Comparison of ENCODE assay signal across 9 cellular contexts in genomic region chr2:158179660-158180059, GRCh38.
DNase-seq lines count a peak whose midpoint lies in the region; ATAC-seq and TF ChIP-seq lines count a peak whose summit lies in the region.
"Had no signal": no experiment of that assay in that cellular context is flagged by ENCODE, and none has a peak within 500 bp of the region (broad histone marks: within the 10 kb centered on the region; RNA-seq: fewer than 3 reads in every experiment).

No MANE protein-coding gene starts in this region.

- H3K27me3 ChIP-seq in heart left ventricle (no peaks in the 10 kb centered on the region), uterus (no peaks in the 10 kb centered on the region)

- intact Hi-C loops in heart left ventricle (cut with DNase I) = loop anchor here (1.0 to 10.0 kb wide), 10 partner anchors 145 to 588 kb away; partner anchors contain the start of genes CCDC148 (in 6 of the 10) and PKP4 (in 6 of the 10)
- intact Hi-C loops in Right ventricle myocardium inferior (cut with DNase I) = loop anchor here (2.0 to 10.0 kb wide), 3 partner anchors 145 to 575 kb away; partner anchors contain the start of genes CCDC148 and PKP4
- intact Hi-C loops in uterus (cut with DNase I; ENCODE audit: low total_unique reads) = no loop called here

- no peaks in the 10 kb centered on the region for H3K9me3 ChIP-seq in heart left ventricle
- no peaks in the 10 kb centered on the region for H3K9me3 ChIP-seq in uterus

- H3K36me3 ChIP-seq in heart left ventricle (no peaks in the 10 kb centered on the region), uterus (no peaks in the 10 kb centered on the region)

- no peak overlapping the region for H3K27ac ChIP-seq in heart left ventricle
- no peak overlapping the region for H3K27ac ChIP-seq in uterus

- DNase-seq in heart left ventricle (no peak), Right ventricle myocardium inferior (ENCODE audit: missing footprints) (no peak), NCI-H524 (lab: John Stamatoyannopoulos, UW) (peak; percentile 21 to 78), fibroblast of mammary gland (ENCODE audit: low read depth) (peak; percentile 30), uterus (no peak)
- DNase-seq in activated CD8-positive, alpha-beta memory T cell treated with anti-CD3 and anti-CD28 coated beads, Interleukin-2, amount 50 U/mL, for 48 hours = no peak
- DNase-seq in NK-92 treated with Interleukin-12 subunit alpha and Interleukin-12 subunit beta, amount 100 ng/mL, for 24 hours (lab: John Stamatoyannopoulos, UW) = no peak
- DNase-seq: activated naive CD8-positive, alpha-beta T cell treated with anti-CD3 and anti-CD28 coated beads, Interleukin-2, amount 10 ng/mL, durations not matched to agents 7 days and 5 days had no signal

- WGBS in heart left ventricle, 4 donors = 7 to 9% (median 8%) methylated on average over 2 of the region's 2 CpGs

- ATAC-seq in heart left ventricle = peak in 2 of 4 donors; percentile 27 to 60
- no peak for ATAC-seq in Right ventricle myocardium inferior
- no peak for ATAC-seq in GM21447 (IDR thresholded peaks at IDR 0.05; ENCODE audit: unreplicated experiment)

- H3K4me3 ChIP-seq in heart left ventricle (no peak overlapping the region), fibroblast of mammary gland (ENCODE audit: control insufficient read depth, low read depth, low read length) (no peak overlapping the region), uterus (no peak overlapping the region)

- TF ChIP-seq CTCF in heart left ventricle (IDR thresholded peaks at IDR 0.05) = peak in 11 of 12 donors; percentile 21 to 67 (median 44)
- TF ChIP-seq CTCF in fibroblast of mammary gland (conservative IDR thresholded peaks at IDR 0.05; ENCODE audit: control insufficient read depth, insufficient read depth, low read depth, low read length) = peak; percentile 35
- TF ChIP-seq CTCF in uterus (IDR thresholded peaks at IDR 0.05) = peak in 2 of 4 experiments; percentile 8 to 13

- TF ChIP-seq POLR2A in heart left ventricle (IDR thresholded peaks at IDR 0.05) = no peak
- TF ChIP-seq POLR2A in uterus (IDR thresholded peaks at IDR 0.05) = no peak

- H3K4me1 ChIP-seq in heart left ventricle (peaks cover 0 to 7% (median 0%) of the 10 kb centered on the region in 12 donors), uterus (no peaks in the 10 kb centered on the region)

Comparison
In these comparisons a context has a peak if more than half of its experiments do, and no peak if none do; other contexts are left out.
1. DNase-seq: peak in NCI-H524 (2 of 2) and fibroblast of mammary gland (single experiment); none in heart left ventricle (0 of 5), Right ventricle myocardium inferior (single experiment), uterus (0 of 2), activated CD8-positive, alpha-beta memory T cell treated with anti-CD3 and anti-CD28 coated beads, Interleukin-2, amount 50 U/mL, for 48 hours (single experiment) and NK-92 treated with Interleukin-12 subunit alpha and Interleukin-12 subunit beta, amount 100 ng/mL, for 24 hours (single experiment).